Comparison of ENCODE assay signal across 14 cellular contexts in the genomic region with DNA sequence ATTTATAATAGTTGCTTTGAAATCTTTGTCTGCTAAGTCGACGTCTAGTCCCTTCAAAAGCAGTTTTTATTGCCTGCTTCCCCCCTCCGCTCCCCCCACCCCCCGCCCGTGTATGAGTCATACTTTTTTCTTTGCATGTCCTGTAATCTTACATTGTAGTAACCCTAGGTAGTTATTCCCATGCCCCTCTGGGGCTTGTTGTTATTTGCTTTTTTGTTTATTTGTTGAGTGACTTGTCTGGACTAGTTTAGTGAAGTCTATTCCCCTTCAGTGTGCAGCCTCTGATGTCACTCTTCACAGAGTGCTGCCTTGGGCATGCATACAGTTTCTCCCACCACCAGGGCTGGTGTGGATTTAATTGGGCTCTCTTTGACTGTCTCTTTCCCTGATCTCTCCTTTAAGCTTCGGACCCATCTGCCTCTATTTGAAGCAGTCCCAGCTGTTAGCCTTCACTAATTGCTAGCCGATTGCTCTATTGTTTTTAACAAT.
DNase-seq lines count a peak whose midpoint lies in the region; ATAC-seq and TF ChIP-seq lines count a peak whose summit lies in the region.
"Had no signal": no experiment of that assay in that cellular context is flagged by ENCODE, and none has a peak within 500 bp of the region (broad histone marks: within the 10 kb centered on the region; RNA-seq: fewer than 3 reads in every experiment).

No MANE protein-coding gene starts in this region.

- no peaks in the 10 kb centered on the region for H3F3A ChIP-seq in smooth muscle cell (ENCODE audit: low read depth)

- no peaks in the 10 kb centered on the region for H4K20me1 ChIP-seq in smooth muscle cell (ENCODE audit: low read depth)

- no peak overlapping the region for H3K4me3 ChIP-seq in smooth muscle cell
- H3K4me3 ChIP-seq: MG63, upper lobe of right lung had no signal

- peak overlapping the region; percentile 67 for H3K4me2 ChIP-seq in smooth muscle cell

- peaks cover 6% of the 10 kb centered on the region for H3K9me3 ChIP-seq in smooth muscle cell (replicated peaks; ENCODE audit: low read depth)
- H3K9me3 ChIP-seq: MG63, upper lobe of right lung had no signal

- WGBS in smooth muscle cell (ENCODE audit: low lambda C conversion rate) = 46% methylated on average over 7 of the region's 7 CpGs

- H3K79me2 ChIP-seq in smooth muscle cell (ENCODE audit: low read depth) = no peaks in the 10 kb centered on the region

- TF ChIP-seq CTCF in smooth muscle cell (IDR thresholded peaks at IDR 0.05; ENCODE audit: borderline replicate concordance, insufficient read depth, poor library complexity, severe bottlenecking) = no peak

- peak overlapping the region; percentile 31 for H3K9ac ChIP-seq in smooth muscle cell (ENCODE audit: low read depth)

- no peak for ATAC-seq in HG02970 (IDR thresholded peaks at IDR 0.05; ENCODE audit: low FRiP score, unreplicated experiment)
- ATAC-seq: natural killer cell treated with Interleukin-12 subunit alpha and Interleukin-12 subunit beta and Interleukin-15 and Interleukin-18, amount 100 ng/mL, for 72 hours; upper lobe of right lung had no signal

- H3K4me1 ChIP-seq in smooth muscle cell (ENCODE audit: low read depth) = peaks cover 14% of the 10 kb centered on the region
- H3K4me1 ChIP-seq: upper lobe of right lung had no signal

- peak; percentile 2 for DNase-seq in NCI-H510A (lab: John Stamatoyannopoulos, UW)
- no peak for DNase-seq in NCI-H510A treated with DMSO at 0.1 percent for 48 hours (lab: John Stamatoyannopoulos, UW)
- DNase-seq in RPMI7951 (ENCODE audit: low read depth) = peak; percentile 6
- peak; percentile 1 for DNase-seq in epithelial cell of prostate (ENCODE audit: low read depth, low spot score)
- no peak for DNase-seq in smooth muscle cell (lab: John Stamatoyannopoulos, UW; ENCODE audit: unreplicated experiment)
- DNase-seq in stimulated activated CD4-positive, alpha-beta T cell treated with anti-CD3 and anti-CD28 coated beads, Interleukin-1b, Interleukin-23, amount 100 ng/mL, for 48 hours = no peak
- DNase-seq in stimulated activated naive CD4-positive, alpha-beta T cell (lab: John Stamatoyannopoulos, UW) = no peak
- DNase-seq: DMS79 treated with DMSO at 0.1 percent for 48 hours, MG63, small intestine, T-helper 2 cell, upper lobe of right lung had no signal

- H3K27ac ChIP-seq in epithelial cell of prostate (no peak overlapping the region), smooth muscle cell (ENCODE audit: low read depth) (peak overlapping the region; percentile 84)
- H3K27ac ChIP-seq: upper lobe of right lung had no signal

- no peaks in the 10 kb centered on the region for H3K27me3 ChIP-seq in smooth muscle cell (ENCODE audit: low read depth)
- H3K27me3 ChIP-seq: MG63, upper lobe of right lung had no signal

- H2AFZ ChIP-seq in smooth muscle cell (ENCODE audit: low read depth) = peak overlapping the region; percentile 89

- no peaks in the 10 kb centered on the region for H3K36me3 ChIP-seq in smooth muscle cell (ENCODE audit: low read depth)
- H3K36me3 ChIP-seq: MG63, upper lobe of right lung had no signal

Comparison
In these comparisons a context has a peak if more than half of its experiments do, and no peak if none do; other contexts are left out.
1. DNase-seq: peak in NCI-H510A (single experiment), RPMI7951 (single experiment) and epithelial cell of prostate (single experiment); none in NCI-H510A treated with DMSO at 0.1 percent for 48 hours (single experiment), smooth muscle cell (single experiment), stimulated activated CD4-positive, alpha-beta T cell treated with anti-CD3 and anti-CD28 coated beads, Interleukin-1b, Interleukin-23, amount 100 ng/mL, for 48 hours (single experiment) and stimulated activated naive CD4-positive, alpha-beta T cell (0 of 6).